ENCODE assay signal across 8 cellular contexts in genomic region chr11:66480116-66480938, GRCh38.
DNase-seq lines count a peak whose midpoint lies in the region; ATAC-seq lines count a peak whose summit lies in the region.

Gene DPP3 (plus strand): TSS chr11:66480434. CDS start chr11:66482201, 1,767 bp downstream.

- DNase-seq in AG08396 (ENCODE audit: low spot score) (peak; percentile 100), NCI-H345 treated with DMSO at 0.1 percent for 48 hours (lab: John Stamatoyannopoulos, UW; ENCODE audit: unreplicated experiment) (peak; percentile 96), islet precursor cell (peak; percentile 98)
- DNase-seq in activated CD4-positive, CD25-positive, alpha-beta regulatory T cell treated with anti-CD3 and anti-CD28 coated beads, Interleukin-2, amount 50 U/mL, for 16 hours (ENCODE audit: low read depth, low spot score): peak; percentile 89
- peak; percentile 87 to 94 for DNase-seq in central memory CD8-positive, alpha-beta T cell (ENCODE audit: low spot score in 2 of 2)
- peak; percentile 93 to 97 (median 95) for DNase-seq in stimulated activated CD4-positive, alpha-beta T cell treated with anti-CD3 and anti-CD28 coated beads, Interleukin-12 subunit alpha, Interleukin-12 subunit beta, amount 100 ng/mL, for 48 hours (ENCODE audit: low read depth in 2 of 3, low spot score in 1 of 3)

- peaks cover 9% of the 10 kb centered on the region for H3K36me3 Mint-ChIP-seq in central memory CD8-positive, alpha-beta T cell (ENCODE audit: insufficient read depth)

- peak; percentile 92 for ATAC-seq in GM19023 (IDR thresholded peaks at IDR 0.05; ENCODE audit: unreplicated experiment)
- peak; percentile 94 for ATAC-seq in HG03280 (IDR thresholded peaks at IDR 0.05; ENCODE audit: unreplicated experiment)
- ATAC-seq in central memory CD8-positive, alpha-beta T cell (replicated peaks; ENCODE audit: extremely low read depth, poor library complexity, severe bottlenecking): peak; percentile 99

- peaks cover 30% of the 10 kb centered on the region for H3K4me1 Mint-ChIP-seq in central memory CD8-positive, alpha-beta T cell

- H3K9me3 Mint-ChIP-seq in central memory CD8-positive, alpha-beta T cell: no peaks in the 10 kb centered on the region

- H3K27me3 Mint-ChIP-seq in central memory CD8-positive, alpha-beta T cell: no peaks in the 10 kb centered on the region

- peak within 1 kb of the TSS; percentile 89 for H3K4me3 Mint-ChIP-seq in central memory CD8-positive, alpha-beta T cell

- H3K27ac Mint-ChIP-seq in central memory CD8-positive, alpha-beta T cell (ENCODE audit: low read depth): peak within 1 kb of the TSS; percentile 65

Comparison
In these comparisons a context has a peak if more than half of its experiments do, and no peak if none do; other contexts are left out.
1. Peak in every context shown above with its lines: DNase-seq and ATAC-seq.